10 cellular contexts compared by ENCODE assay signal in genomic region chr2:162126145-162126926, GRCh38. TPM values are rescaled to one million over a fixed set of nuclear protein-coding genes. Genes with fewer than 3 reads are reported as not detected.
A peak's percentile ranks its signal among the peaks of the same experiment; 100 is the strongest.
DNase-seq lines count a peak whose midpoint lies in the region; ATAC-seq and TF ChIP-seq lines count a peak whose summit lies in the region.
"Had no signal": no experiment of that assay in that cellular context is flagged by ENCODE, and none has a peak within 500 bp of the region (broad histone marks: within the 10 kb centered on the region; RNA-seq: fewer than 3 reads in every experiment).

No MANE protein-coding gene starts in this region.

- H3K27ac ChIP-seq in CD4-positive, alpha-beta memory T cell (ENCODE audit: low read depth, low read length): no peak overlapping the region
- no peak overlapping the region for H3K27ac ChIP-seq in CD4-positive, alpha-beta T cell (ENCODE audit: low read depth, low read length)
- no peak overlapping the region for H3K27ac ChIP-seq in heart left ventricle
- H3K27ac ChIP-seq in suprapubic skin: no peak overlapping the region
- H3K27ac ChIP-seq: tibial artery had no signal

- POLR2A ChIA-PET in CD4-positive, alpha-beta memory T cell (lab: Charles Lee; ENCODE audit: partially characterized antibody): interaction anchor here (0.5 to 1.2 kb wide), 3 partner anchors 115 to 166 kb away, joined by 3 read pairs; no protein-coding TSS in a partner anchor
- POLR2A ChIA-PET in CD4-positive, alpha-beta T cell (lab: Charles Lee): interaction anchor here (1.1 to 1.3 kb wide), 3 partner anchors 115 to 133 kb away, joined by 4 to 5 read pairs (median 5); no protein-coding TSS in a partner anchor

- TF ChIP-seq EP300 in suprapubic skin (IDR thresholded peaks at IDR 0.05): no peak

- no peaks in the 10 kb centered on the region for H3K9me3 Mint-ChIP-seq in CD4-positive, alpha-beta memory T cell
- no peaks in the 10 kb centered on the region for H3K9me3 Mint-ChIP-seq in CD4-positive, alpha-beta T cell

- no peaks in the 10 kb centered on the region for H3K27me3 Mint-ChIP-seq in CD4-positive, alpha-beta memory T cell
- no peaks in the 10 kb centered on the region for H3K27me3 Mint-ChIP-seq in CD4-positive, alpha-beta T cell

- peak overlapping the region in 4 of 7 donors; percentile 1 to 68 (median 28) for H3K27ac Mint-ChIP-seq in CD4-positive, alpha-beta memory T cell
- no peak overlapping the region for H3K27ac Mint-ChIP-seq in CD4-positive, alpha-beta T cell

- no peak for TF ChIP-seq POLR2A in heart left ventricle (IDR thresholded peaks at IDR 0.05)
- TF ChIP-seq POLR2A in suprapubic skin (IDR thresholded peaks at IDR 0.05): no peak

- peaks cover 11 to 16% (median 14%) of the 10 kb centered on the region in 4 donors for H3K4me1 Mint-ChIP-seq in CD4-positive, alpha-beta memory T cell
- H3K4me1 Mint-ChIP-seq in CD4-positive, alpha-beta T cell (ENCODE audit: low read depth): peaks cover 20% of the 10 kb centered on the region

- CTCF ChIA-PET in CD4-positive, alpha-beta memory T cell (lab: Charles Lee; ENCODE audit: partially characterized antibody): interaction anchor here (0.9 to 4.6 kb wide), 20 partner anchors 7 to 904 kb away, joined by 3 to 60 read pairs (median 7); partner anchors contain the start of gene DPP4
- CTCF ChIA-PET in CD4-positive, alpha-beta T cell (lab: Charles Lee): interaction anchor here (0.8 to 1.8 kb wide), 2 partner anchors 68 to 540 kb away, joined by 3 to 8 read pairs; no protein-coding TSS in a partner anchor

- no peak overlapping the region for H3K4me3 ChIP-seq in CD4-positive, alpha-beta memory T cell (ENCODE audit: low read length in 2 of 2)
- H3K4me3 ChIP-seq in heart left ventricle: no peak overlapping the region
- no peak overlapping the region for H3K4me3 ChIP-seq in suprapubic skin
- H3K4me3 ChIP-seq: tibial artery had no signal

- ATAC-seq in GM19395 (IDR thresholded peaks at IDR 0.05; ENCODE audit: unreplicated experiment) (peak; percentile 95), HG03108 (IDR thresholded peaks at IDR 0.05; ENCODE audit: unreplicated experiment) (peak; percentile 93), heart left ventricle (no peak)
- no peak for ATAC-seq in CD4-positive, alpha-beta T cell (ENCODE audit: poor library complexity)

- no peaks in the 10 kb centered on the region for H3K9me3 ChIP-seq in CD4-positive, alpha-beta memory T cell (ENCODE audit: control insufficient read depth in 1 of 2, low read length in 2 of 2)
- no peaks in the 10 kb centered on the region for H3K9me3 ChIP-seq in CD4-positive, alpha-beta T cell (ENCODE audit: control insufficient read depth, low read length)
- peaks cover 0 to 7% (median 0%) of the 10 kb centered on the region in 12 donors for H3K9me3 ChIP-seq in heart left ventricle
- no peaks in the 10 kb centered on the region for H3K9me3 ChIP-seq in suprapubic skin

- peak overlapping the region in 1 of 8 donors; percentile 31 for H3K4me3 Mint-ChIP-seq in CD4-positive, alpha-beta memory T cell
- no peak overlapping the region for H3K4me3 Mint-ChIP-seq in CD4-positive, alpha-beta T cell

- H3K36me3 Mint-ChIP-seq in CD4-positive, alpha-beta memory T cell: no peaks in the 10 kb centered on the region
- H3K36me3 Mint-ChIP-seq in CD4-positive, alpha-beta T cell (ENCODE audit: low read depth): no peaks in the 10 kb centered on the region

- no peak for TF ChIP-seq CTCF in CD4-positive, alpha-beta T cell (IDR thresholded peaks at IDR 0.05)
- TF ChIP-seq CTCF in heart left ventricle (IDR thresholded peaks at IDR 0.05) (no peak), suprapubic skin (IDR thresholded peaks at IDR 0.05) (no peak)

- H3K27me3 ChIP-seq in CD4-positive, alpha-beta memory T cell (ENCODE audit: insufficient read depth, low read length): no peaks in the 10 kb centered on the region
- H3K27me3 ChIP-seq in CD4-positive, alpha-beta T cell (ENCODE audit: control insufficient read depth, insufficient read depth, low read length): no peaks in the 10 kb centered on the region
- H3K27me3 ChIP-seq in heart left ventricle (no peaks in the 10 kb centered on the region), suprapubic skin (no peaks in the 10 kb centered on the region)
- H3K27me3 ChIP-seq: tibial artery had no signal

- intact Hi-C loops in CD4-positive, alpha-beta memory T cell (cut with micrococcal nuclease): no loop called here
- intact Hi-C loops in CD4-positive, alpha-beta T cell (cut with DNase I, micrococcal nuclease): loop anchor here in 1 of 2 experiments (2.0 to 10.0 kb wide), 2 partner anchors 540 to 902 kb away; no protein-coding TSS in a partner anchor
- intact Hi-C loops in heart left ventricle (cut with DNase I): loop anchor here in 4 of 10 donors (5.0 to 10.0 kb wide), 2 partner anchors 539 to 542 kb away; no protein-coding TSS in a partner anchor

- no peaks in the 10 kb centered on the region for H3K36me3 ChIP-seq in CD4-positive, alpha-beta memory T cell (ENCODE audit: insufficient read depth, low read length)
- H3K36me3 ChIP-seq in heart left ventricle: no peaks in the 10 kb centered on the region
- H3K36me3 ChIP-seq in suprapubic skin: no peaks in the 10 kb centered on the region
- H3K36me3 ChIP-seq: tibial artery had no signal

- peaks cover 6% of the 10 kb centered on the region for H3K4me1 ChIP-seq in CD4-positive, alpha-beta memory T cell (ENCODE audit: insufficient read depth, low read length)
- peaks cover 0 to 18% (median 0%) of the 10 kb centered on the region in 12 donors for H3K4me1 ChIP-seq in heart left ventricle
- no peaks in the 10 kb centered on the region for H3K4me1 ChIP-seq in suprapubic skin
- H3K4me1 ChIP-seq: tibial artery had no signal

- WGBS in heart left ventricle, 4 donors: 72 to 85% (median 77%) methylated on average over 3 of the region's 3 CpGs
- whole genome bisulfite sequencing in suprapubic skin: 71% methylated on average over 3 of the region's 3 CpGs

- DNase-seq in CD4-positive, alpha-beta memory T cell: no peak
- DNase-seq in UCSD-AML1 (lab: John Stamatoyannopoulos, UW; ENCODE audit: unreplicated experiment) (peak; percentile 10), heart left ventricle (no peak), suprapubic skin (ENCODE audit: low spot score in 2 of 2) (no peak)
- no peak for DNase-seq in CD4-positive, alpha-beta T cell
- DNase-seq in stimulated activated naive CD4-positive, alpha-beta T cell (lab: John Stamatoyannopoulos, UW): no peak
- DNase-seq: tibial artery had no signal

RNA-seq across cellular contexts. Expression of gene GCG, which starts 25.7 kb away (rescaled TPM):
- total RNA-seq in CD4-positive, alpha-beta memory T cell: not detected
- not detected for polyA plus RNA-seq in CD4-positive, alpha-beta memory T cell
- not detected for total RNA-seq in CD4-positive, alpha-beta T cell
- not detected for total RNA-seq in heart left ventricle
- not detected for polyA plus RNA-seq in heart left ventricle
- total RNA-seq in suprapubic skin: not detected
- total RNA-seq: SK-MEL-5 had no signal

RNA-seq across cellular contexts. Expression of gene DPP4, which starts 52.3 kb away (rescaled TPM):
- 10 to 100 TPM; 38.5 to 40.2 TPM for total RNA-seq in CD4-positive, alpha-beta memory T cell
- 100 to 1,000 TPM; 105 to 124 TPM for polyA plus RNA-seq in CD4-positive, alpha-beta memory T cell
- 10 to 100 TPM; 15.5 to 16.7 TPM for total RNA-seq in CD4-positive, alpha-beta T cell
- total RNA-seq in heart left ventricle (10 to 100 TPM in 3 of 9 donors, 1 to 10 TPM in 6; 5.6 to 16.1 (median 8.6) TPM), suprapubic skin (1 to 10 TPM; 1.6 to 5.3 (median 3.8) TPM)
- polyA plus RNA-seq in heart left ventricle: 1 to 10 TPM; 3.4 TPM

Comparison
In these comparisons a context has a peak if more than half of its experiments do, and no peak if none do; other contexts are left out.
1. ATAC-seq: peak in GM19395 (single experiment) and HG03108 (single experiment); none in CD4-positive, alpha-beta T cell (single experiment) and heart left ventricle (0 of 4).